Comparison of ENCODE assay signal across 21 cellular contexts in the genomic region with DNA sequence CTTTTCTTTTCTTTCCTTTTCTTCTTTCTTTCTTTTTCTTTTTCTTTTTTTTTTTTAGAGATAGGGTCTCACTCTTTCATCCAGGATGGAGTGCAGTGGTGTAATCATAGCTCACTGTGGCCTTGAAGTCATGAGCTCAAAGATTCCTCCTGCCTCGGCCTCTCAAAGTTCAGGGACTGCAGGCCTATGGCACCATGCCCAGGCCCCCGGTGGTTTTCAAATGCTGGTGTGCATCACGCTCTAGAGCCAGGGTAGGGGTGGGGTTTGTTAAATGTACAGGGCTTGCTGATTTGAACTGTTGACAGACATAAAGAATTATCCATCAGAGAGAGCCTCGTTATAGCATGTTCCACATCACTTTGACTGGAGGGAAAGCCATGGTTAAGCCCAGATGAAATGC. TPM values are rescaled to one million over a fixed set of nuclear protein-coding genes. Genes with fewer than 3 reads are reported as not detected.
"Had no signal": no experiment of that assay in that cellular context is flagged by ENCODE, and none has a peak within 500 bp of the region (broad histone marks: within the 10 kb centered on the region; RNA-seq: fewer than 3 reads in every experiment).

No MANE protein-coding gene starts in this region.

- H3K9me3 ChIP-seq: psoas muscle, right lobe of liver, thoracic aorta, transverse colon had no signal

- DNase-seq: dermis blood vessel endothelial cell; erythroblast; foreskin melanocyte; head of caudate nucleus; hippocampal formation; left colon; mesendoderm; naive thymus-derived CD4-positive, alpha-beta T cell; nephron progenitor cell; psoas muscle; retina; right lobe of liver; stimulated activated CD4-positive, alpha-beta T cell treated with anti-CD3 and anti-CD28 coated beads, Interleukin-2, amount 100 ng/mL, for 24 hours; stimulated activated CD4-positive, alpha-beta T cell treated with anti-CD3 and anti-CD28 coated beads, Interleukin-4, amount 100 ng/mL, for 4 hours; stimulated activated naive B cell treated with anti-CD40 and anti-IgM and Interleukin-4, amounts not matched to agents 10 μg/mL and 1 μg/mL and 100 μg/mL, for 72 hours; stimulated activated naive CD8-positive, alpha-beta T cell treated with anti-CD3 and anti-CD28 coated beads, Interleukin-15, amount 100 ng/mL, for 72 hours; substantia nigra; transverse colon had no signal

- H3K27me3 ChIP-seq: right lobe of liver, transverse colon had no signal

- H3K4me1 ChIP-seq: right lobe of liver had no signal

- H3K36me3 ChIP-seq: right lobe of liver, thoracic aorta, transverse colon had no signal

- H3K4me3 ChIP-seq: psoas muscle, right lobe of liver, thoracic aorta, transverse colon had no signal

- H3K27ac ChIP-seq: right lobe of liver had no signal

RNA-seq across cellular contexts. Expression of gene INMT, which starts 25.0 kb away (rescaled TPM):
- total RNA-seq: dermis blood vessel endothelial cell, endothelial cell of umbilical vein, kidney epithelial cell had no signal
- polyA plus RNA-seq: endothelial cell of umbilical vein had no signal
